14 cellular contexts compared by ENCODE assay signal in the genomic region with DNA sequence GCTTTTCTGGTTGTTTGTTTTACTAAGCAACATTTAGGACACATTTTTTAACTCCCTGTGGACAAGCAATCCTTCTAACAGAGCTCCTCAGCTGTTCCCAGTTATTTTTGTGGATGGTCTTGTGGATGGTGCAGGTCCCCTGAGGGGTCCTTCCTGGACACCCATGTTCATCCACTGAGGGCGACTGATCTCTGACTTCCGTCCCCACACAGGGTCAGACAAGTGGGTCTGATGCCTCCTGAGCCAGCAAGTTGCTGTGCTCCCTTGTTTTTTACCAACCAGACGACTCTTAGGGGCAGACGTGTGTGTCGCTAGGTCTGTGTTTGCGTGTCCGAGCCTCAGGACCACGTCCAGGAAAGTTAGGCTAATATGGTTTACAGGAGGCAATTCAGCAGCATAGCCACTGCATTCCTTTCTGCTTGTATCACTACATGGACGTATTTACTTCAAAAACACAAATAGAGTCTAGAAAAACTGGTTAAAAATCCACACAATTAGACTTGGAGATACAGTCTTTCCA.
DNase-seq lines count a peak whose midpoint lies in the region; ATAC-seq and TF ChIP-seq lines count a peak whose summit lies in the region.
"Had no signal": no experiment of that assay in that cellular context is flagged by ENCODE, and none has a peak within 500 bp of the region (broad histone marks: within the 10 kb centered on the region; RNA-seq: fewer than 3 reads in every experiment).

No MANE protein-coding gene starts in this region.

- TF ChIP-seq CTCF in choroid plexus epithelial cell (conservative IDR thresholded peaks at IDR 0.05; ENCODE audit: low read depth, low read length) (no peak), gastrocnemius medialis (IDR thresholded peaks at IDR 0.05 in 4 of 5, conservative IDR thresholded peaks at IDR 0.05 in 1 of 5) (no peak)

- in situ Hi-C loops in gastrocnemius medialis (cut with MboI; ENCODE audit: low sequenced_read_pairs in 4 of 4) = loop anchor here in 1 of 4 donors (25.0 kb wide), 1 partner anchor 89 kb away; no protein-coding TSS in a partner anchor

- H3K36me3 ChIP-seq in gastrocnemius medialis = no peaks in the 10 kb centered on the region
- H3K36me3 ChIP-seq: Peyer's patch had no signal

- peak overlapping the region; percentile 49 to 77 (median 62) for H3K27ac ChIP-seq in gastrocnemius medialis
- H3K27ac ChIP-seq: BLaER1 treated with 17β-estradiol and CSF1 and Interleukin-3, amounts not matched to agents 10 nM and 100 nM had no signal

- ATAC-seq in gastrocnemius medialis = peak; percentile 40 to 45
- no peak for ATAC-seq in HG03354 (IDR thresholded peaks at IDR 0.05; ENCODE audit: poor library complexity, severe bottlenecking, unreplicated experiment)

- no peak for TF ChIP-seq POLR2A in gastrocnemius medialis (IDR thresholded peaks at IDR 0.05)

- H3K4me3 ChIP-seq in choroid plexus epithelial cell (ENCODE audit: low read depth, low read length) (no peak overlapping the region), gastrocnemius medialis (no peak overlapping the region)
- H3K4me3 ChIP-seq: BLaER1 treated with 17β-estradiol and CSF1 and Interleukin-3, amounts not matched to agents 10 nM and 100 nM; Peyer's patch had no signal

- H3K27me3 ChIP-seq in gastrocnemius medialis = no peaks in the 10 kb centered on the region
- H3K27me3 ChIP-seq: BLaER1 treated with 17β-estradiol and CSF1 and Interleukin-3, amounts not matched to agents 10 nM and 100 nM; Peyer's patch had no signal

- peaks cover 0 to 3% of the 10 kb centered on the region in 2 donors for H3K4me1 ChIP-seq in gastrocnemius medialis

- DNase-seq in ELF-1 (ENCODE audit: low read depth, low spot score) = peak; percentile 8
- DNase-seq in choroid plexus epithelial cell (ENCODE audit: low read depth) = peak; percentile 82
- peak; percentile 46 for DNase-seq in kidney glomerular epithelial cell (lab: John Stamatoyannopoulos, UW)
- no peak for DNase-seq in gastrocnemius medialis
- DNase-seq in stimulated activated CD4-positive, alpha-beta T cell treated with anti-CD3 and anti-CD28 coated beads, Interleukin-4, amount 100 ng/mL, for 4 hours = no peak
- no peak for DNase-seq in germinal center (ENCODE audit: low spot score)
- no peak for DNase-seq in activated CD4-positive, CD25-positive, alpha-beta regulatory T cell (lab: John Stamatoyannopoulos, UW)
- DNase-seq: activated naive CD8-positive, alpha-beta T cell treated with anti-CD3 and anti-CD28 coated beads, Interleukin-2, amount 10 ng/mL, durations not matched to agents 7 days and 5 days; midbrain; NCI-H2107; Peyer's patch; stimulated activated CD4-positive, alpha-beta T cell treated with anti-CD3 and anti-CD28 coated beads, Interleukin-4, amount 100 ng/mL, for 1 hour had no signal

- no peaks in the 10 kb centered on the region for H3K9me3 ChIP-seq in gastrocnemius medialis
- H3K9me3 ChIP-seq: Peyer's patch had no signal

- intact Hi-C loops in gastrocnemius medialis (cut with DNase I; ENCODE audit: low total_unique reads) = no loop called here

Comparison
In these comparisons a context has a peak if more than half of its experiments do, and no peak if none do; other contexts are left out.
1. DNase-seq: peak in ELF-1 (single experiment), choroid plexus epithelial cell (single experiment) and kidney glomerular epithelial cell (single experiment); none in gastrocnemius medialis (0 of 2), stimulated activated CD4-positive, alpha-beta T cell treated with anti-CD3 and anti-CD28 coated beads, Interleukin-4, amount 100 ng/mL, for 4 hours (0 of 2), germinal center (single experiment) and activated CD4-positive, CD25-positive, alpha-beta regulatory T cell (0 of 4).